ENCODE assay signal across 11 cellular contexts in genomic region chr3:134367869-134368750, GRCh38. TPM values are rescaled to one million over a fixed set of nuclear protein-coding genes. Genes with fewer than 3 reads are reported as not detected.
A peak's percentile ranks its signal among the peaks of the same experiment; 100 is the strongest.
DNase-seq lines count a peak whose midpoint lies in the region; ATAC-seq and TF ChIP-seq lines count a peak whose summit lies in the region.
"Had no signal": no experiment of that assay in that cellular context is flagged by ENCODE, and none has a peak within 500 bp of the region (broad histone marks: within the 10 kb centered on the region; RNA-seq: fewer than 3 reads in every experiment).

No MANE protein-coding gene starts in this region.

- peaks cover 17 to 18% of the 10 kb centered on the region in 2 donors for H3K27me3 Mint-ChIP-seq in natural killer cell treated with Interleukin-12 subunit alpha and Interleukin-12 subunit beta and Interleukin-15 and Interleukin-18, amount 100 ng/mL, for 72 hours
- H3K27me3 Mint-ChIP-seq in natural killer cell (ENCODE audit: low read depth in 2 of 2), result peaks cover 4 to 22% of the 10 kb centered on the region in 2 donors
- H3K27me3 Mint-ChIP-seq in endothelial cell (ENCODE audit: unreplicated experiment), result peaks cover 22% of the 10 kb centered on the region
- H3K27me3 Mint-ChIP-seq in nephron (ENCODE audit: low read depth), result no peaks in the 10 kb centered on the region

- no peaks in the 10 kb centered on the region for H3K9me3 ChIP-seq in vagina

- H3K36me3 ChIP-seq in vagina, result peaks cover 0 to 59% of the 10 kb centered on the region in 2 donors

- peaks cover 98% of the 10 kb centered on the region for H3K4me1 ChIP-seq in vagina

- DNase-seq in natural killer cell treated with Interleukin-12 subunit alpha and Interleukin-12 subunit beta and Interleukin-15 and Interleukin-18, amount 100 ng/mL, for 72 hours (ENCODE audit: low spot score), result peak; percentile 25
- DNase-seq in natural killer cell (no peak), endothelial cell (ENCODE audit: low spot score) (no peak), vagina (ENCODE audit: extremely low spot score in 2 of 2) (no peak), foreskin melanocyte (no peak)
- DNase-seq in activated CD4-positive, alpha-beta T cell treated with anti-CD3 and anti-CD28 coated beads, Interleukin-2, amount 50 U/mL, for 4 hours, result no peak
- DNase-seq: NCI-H1417, T-helper 9 cell had no signal

- no peak overlapping the region for H3K4me3 Mint-ChIP-seq in natural killer cell treated with Interleukin-12 subunit alpha and Interleukin-12 subunit beta and Interleukin-15 and Interleukin-18, amount 100 ng/mL, for 72 hours
- H3K4me3 Mint-ChIP-seq in natural killer cell (no peak overlapping the region), endothelial cell (ENCODE audit: unreplicated experiment) (no peak overlapping the region), nephron (peak overlapping the region in 2 of 3 experiments; percentile 23 to 50)
- H3K4me3 Mint-ChIP-seq: CD14-positive monocyte had no signal

- no peaks in the 10 kb centered on the region for H3K36me3 Mint-ChIP-seq in natural killer cell treated with Interleukin-12 subunit alpha and Interleukin-12 subunit beta and Interleukin-15 and Interleukin-18, amount 100 ng/mL, for 72 hours
- H3K36me3 Mint-ChIP-seq in natural killer cell, result no peaks in the 10 kb centered on the region
- peaks cover 40% of the 10 kb centered on the region for H3K36me3 Mint-ChIP-seq in endothelial cell (ENCODE audit: low read depth, unreplicated experiment)
- H3K36me3 Mint-ChIP-seq in nephron (ENCODE audit: low read depth), result peaks cover 76% of the 10 kb centered on the region
- H3K36me3 Mint-ChIP-seq: CD14-positive monocyte had no signal

- H3K9me3 Mint-ChIP-seq in natural killer cell treated with Interleukin-12 subunit alpha and Interleukin-12 subunit beta and Interleukin-15 and Interleukin-18, amount 100 ng/mL, for 72 hours, result no peaks in the 10 kb centered on the region
- H3K9me3 Mint-ChIP-seq in natural killer cell (no peaks in the 10 kb centered on the region), endothelial cell (ENCODE audit: unreplicated experiment) (no peaks in the 10 kb centered on the region), nephron (no peaks in the 10 kb centered on the region)

- no peak for TF ChIP-seq CTCF in natural killer cell (IDR thresholded peaks at IDR 0.05)
- TF ChIP-seq CTCF in endothelial cell (IDR thresholded peaks at IDR 0.05; ENCODE audit: unreplicated experiment), result no peak
- no peak for TF ChIP-seq CTCF in nephron (IDR thresholded peaks at IDR 0.05; ENCODE audit: unreplicated experiment in 3 of 3)
- TF ChIP-seq CTCF in vagina (IDR thresholded peaks at IDR 0.05), result no peak

- H3K4me1 Mint-ChIP-seq in natural killer cell treated with Interleukin-12 subunit alpha and Interleukin-12 subunit beta and Interleukin-15 and Interleukin-18, amount 100 ng/mL, for 72 hours (ENCODE audit: low read depth in 2 of 2), result peaks cover 15 to 17% of the 10 kb centered on the region in 2 donors
- H3K4me1 Mint-ChIP-seq in natural killer cell (peaks cover 22 to 25% of the 10 kb centered on the region in 2 donors), endothelial cell (ENCODE audit: unreplicated experiment) (peaks cover 65% of the 10 kb centered on the region), nephron (peaks cover 84% of the 10 kb centered on the region)

- H3K27ac ChIP-seq in vagina, result peak overlapping the region; percentile 97

- intact Hi-C loops in natural killer cell (cut with micrococcal nuclease), result no loop called here
- intact Hi-C loops in vagina (cut with DNase I), result no loop called here

- H3K4me3 ChIP-seq in vagina, result no peak overlapping the region

- ATAC-seq in natural killer cell treated with Interleukin-12 subunit alpha and Interleukin-12 subunit beta and Interleukin-15 and Interleukin-18, amount 100 ng/mL, for 72 hours, result no peak
- no peak for ATAC-seq in natural killer cell
- no peak for ATAC-seq in GM21423 (IDR thresholded peaks at IDR 0.05; ENCODE audit: unreplicated experiment)

- H3K27ac Mint-ChIP-seq in natural killer cell treated with Interleukin-12 subunit alpha and Interleukin-12 subunit beta and Interleukin-15 and Interleukin-18, amount 100 ng/mL, for 72 hours, result no peak overlapping the region
- H3K27ac Mint-ChIP-seq in natural killer cell (no peak overlapping the region), endothelial cell (ENCODE audit: unreplicated experiment) (peak overlapping the region; percentile 96), nephron (peak overlapping the region in 2 of 3 experiments; percentile 22 to 42)
- H3K27ac Mint-ChIP-seq: CD14-positive monocyte had no signal

- TF ChIP-seq POLR2A in vagina (IDR thresholded peaks at IDR 0.05), result no peak

- H3K27me3 ChIP-seq in vagina, result no peaks in the 10 kb centered on the region

RNA-seq across cellular contexts. Expression of gene AMOTL2, which starts 6.1 kb away (rescaled TPM):
- total RNA-seq in natural killer cell treated with Interleukin-12 subunit alpha and Interleukin-12 subunit beta and Interleukin-15 and Interleukin-18, amount 100 ng/mL, for 72 hours, result not detected
- total RNA-seq in natural killer cell (not detected), endothelial cell (ENCODE audit: unreplicated experiment) (46.5 TPM), vagina (60.6 TPM)

Comparison
In these comparisons a context has a peak if more than half of its experiments do, and no peak if none do; other contexts are left out.
1. H3K27ac Mint-ChIP-seq: peak in endothelial cell (single experiment) and nephron (2 of 3); none in natural killer cell treated with Interleukin-12 subunit alpha and Interleukin-12 subunit beta and Interleukin-15 and Interleukin-18, amount 100 ng/mL, for 72 hours (0 of 2) and natural killer cell (0 of 2).
2. H3K4me3 Mint-ChIP-seq: peak in nephron (2 of 3); none in natural killer cell treated with Interleukin-12 subunit alpha and Interleukin-12 subunit beta and Interleukin-15 and Interleukin-18, amount 100 ng/mL, for 72 hours (single experiment), natural killer cell (single experiment) and endothelial cell (single experiment).
3. RNA of gene AMOTL2, which starts 6.1 kb away (total RNA-seq): 60.6 TPM in vagina (single experiment) and 46.5 TPM in endothelial cell (single experiment); not detected in natural killer cell treated with Interleukin-12 subunit alpha and Interleukin-12 subunit beta and Interleukin-15 and Interleukin-18, amount 100 ng/mL, for 72 hours and not detected in natural killer cell; every median in the first group is over 10 times any median in the second.